In genomic region chr11:61332823-61333637, GRCh38 we compare ENCODE assay signal across 8 cellular contexts. TPM values are rescaled to one million over a fixed set of nuclear protein-coding genes. Genes with fewer than 3 reads are reported as not detected.
A peak's percentile ranks its signal among the peaks of the same experiment; 100 is the strongest.
DNase-seq lines count a peak whose midpoint lies in the region; ATAC-seq, FAIRE-seq and TF ChIP-seq lines count a peak whose summit lies in the region.

Gene DDB1, minus strand, starts transcription at chr11:61333105. Its CDS starts 137 bp downstream, at chr11:61332968.
Gene TKFC, plus strand, starts transcription at chr11:61333228. Its CDS starts 1,501 bp downstream, at chr11:61334729.

- H3K9ac ChIP-seq in HepG2 (ENCODE audit: insufficient read depth, low read depth, low read length), result peak within 1 kb of the TSS; percentile 100

- in situ Hi-C loops in HepG2 (cut with HindIII; ENCODE audit: extremely low pct_ligation_motif_present, low pct_unique_long_range_greater_than_20kb), result no loop called here

- TF ChIP-seq RAD21 in HepG2 (CRISPR knock-in tag; IDR thresholded peaks at IDR 0.05), result no peak; the same call in 1 of the 2 replicates

- peak; percentile 94 to 97 for TF ChIP-seq POLR2A in HepG2 (IDR thresholded peaks at IDR 0.05; ENCODE audit: insufficient read depth in 1 of 2, low read depth in 2 of 2, low read length in 2 of 2)

- ATAC-seq in GM19438 (IDR thresholded peaks at IDR 0.05; ENCODE audit: low read depth, unreplicated experiment) (peak; percentile 87), HG03571 (IDR thresholded peaks at IDR 0.05; ENCODE audit: unreplicated experiment) (peak; percentile 83), HepG2 (peak; percentile 84)

- H3K27me3 ChIP-seq in HepG2 (ENCODE audit: control insufficient read depth in 1 of 2, insufficient read depth in 2 of 2, low read length in 2 of 2), result no peaks in the 10 kb centered on the region; a peak in 1 of 5 replicates

- peak within 1 kb of the TSS; percentile 95 to 98 (median 96) for H3K4me3 ChIP-seq in HepG2 (replicated peaks in 1 of 3; ENCODE audit: insufficient read depth in 1 of 3, low read depth in 2 of 3, low read length in 3 of 3)

- DNase-seq in CD14-positive monocyte (ENCODE audit: low spot score) (peak; percentile 82), NCI-H82 (lab: John Stamatoyannopoulos, UW) (peak; percentile 95), dermis blood vessel endothelial cell (peak; percentile 94), HepG2 (ENCODE audit: low spot score) (peak; percentile 89)
- peak; percentile 98 for DNase-seq in activated CD4-positive, alpha-beta T cell treated with anti-CD3 and anti-CD28 coated beads, Interleukin-2, amount 50 U/mL, for 48 hours
- DNase-seq in stimulated activated CD4-positive, alpha-beta T cell treated with anti-CD3 and anti-CD28 coated beads, Interleukin-2, amount 100 ng/mL, for 48 hours, result peak; percentile 94 to 96

- intact Hi-C loops in CD14-positive monocyte (cut with micrococcal nuclease), result no loop called here
- intact Hi-C loops in HepG2 (cut with micrococcal nuclease; ENCODE audit: unreplicated experiment), result loop anchor here (1.0 to 10.0 kb wide), 2 partner anchors 40 to 78 kb away; no protein-coding TSS in a partner anchor

- H3K27ac ChIP-seq in HepG2 (ENCODE audit: extremely low read length, insufficient read depth, low read length), result peak within 1 kb of the TSS; percentile 91

- no peaks in the 10 kb centered on the region for H3K9me3 Mint-ChIP-seq in CD14-positive monocyte

- peaks cover 70% of the 10 kb centered on the region for H3K4me1 ChIP-seq in HepG2 (ENCODE audit: insufficient read depth, low read length)

- peaks cover 3 to 29% of the 10 kb centered on the region in 2 experiments; a peak in 4 of 5 replicates for H3K36me3 ChIP-seq in HepG2 (replicated peaks in 1 of 2; ENCODE audit: control insufficient read depth in 1 of 2, insufficient read depth in 2 of 2, low read length in 2 of 2)

- peak within 1 kb of the TSS; percentile 87 to 94 (median 93) for H3K27ac Mint-ChIP-seq in CD14-positive monocyte

- H3K4me3 Mint-ChIP-seq in CD14-positive monocyte, result peak within 1 kb of the TSS; percentile 91 to 96

- BruUV-seq in HepG2 (replicated peaks; lab: Mats Ljungman, UMichigan), result no TSS peak

- 1% methylated on average over 16 of the region's 83 CpGs for WGBS in HepG2 (ENCODE audit: low lambda C conversion rate)

- H3K79me2 ChIP-seq in HepG2 (ENCODE audit: insufficient read depth, low read length), result peaks cover 89% of the 10 kb centered on the region

- TF ChIP-seq CTCF in CD14-positive monocyte (IDR thresholded peaks at IDR 0.05) (no peak), HepG2 (CRISPR knock-in tag; IDR thresholded peaks at IDR 0.05) (peak; percentile 4; the same call in 1 of the 2 replicates)

- FAIRE-seq in HepG2 (lab: Jason Lieb, UNC), result no peak

- peaks cover 25% of the 10 kb centered on the region for H4K20me1 ChIP-seq in HepG2 (ENCODE audit: insufficient read depth, low read length)

- peaks cover 27 to 28% of the 10 kb centered on the region in 2 donors for H3K36me3 Mint-ChIP-seq in CD14-positive monocyte

- POLR2A ChIA-PET in HepG2 (lab: Yijun Ruan, JAX), result interaction anchor here (0.5 to 4.7 kb wide), 13 partner anchors 8 to 96 kb away, joined by 3 to 146 read pairs (median 10); partner anchors contain the start of genes CPSF7, CYB561A3, SDHAF2 and TMEM138

- TF ChIP-seq EP300 in HepG2 (IDR thresholded peaks at IDR 0.05; ENCODE audit: low read depth in 2 of 2, low read length in 2 of 2) (no peak; a peak in 1 of 4 replicates), HepG2 (CRISPR knock-in tag; IDR thresholded peaks at IDR 0.05; ENCODE audit: borderline replicate concordance) (no peak; the same call in 1 of the 2 replicates)

- CTCF ChIA-PET in HepG2 (lab: Yijun Ruan, JAX; ENCODE audit: low intra/inter-chr PET ratio, low total read pairs), result interaction anchor here (1.1 kb wide), 1 partner anchor 53 kb away, joined by 4 read pairs; no protein-coding TSS in a partner anchor

- peaks cover 39% of the 10 kb centered on the region for H3K4me1 Mint-ChIP-seq in CD14-positive monocyte

- H2AFZ ChIP-seq in HepG2 (ENCODE audit: low read length), result no peak within 1 kb of the TSS

- H3K27me3 Mint-ChIP-seq in CD14-positive monocyte (ENCODE audit: low read depth in 3 of 3), result peaks cover 0 to 2% (median 2%) of the 10 kb centered on the region in 3 donors

- H3K9me3 ChIP-seq in HepG2 (ENCODE audit: low read length), result no peaks in the 10 kb centered on the region

- peak within 1 kb of the TSS; percentile 95 for H3K4me2 ChIP-seq in HepG2 (ENCODE audit: low read depth, low read length)

TF ChIP-seq in HepG2, 621 proteins besides CTCF, POLR2A, EP300 and RAD21 (continues in another document):
- TF ChIP-seq ZNF414 (CRISPR knock-in tag; IDR thresholded peaks at IDR 0.05) (peak; percentile 76; the same call in 1 of the 2 replicates), ZNF282 (IDR thresholded peaks at IDR 0.05; ENCODE audit: partially characterized antibody) (no peak), POLR2G (IDR thresholded peaks at IDR 0.05; ENCODE audit: low read depth, low read length) (peak; percentile 94), MNT (IDR thresholded peaks at IDR 0.05) (peak; percentile 36)

RNA-seq across cellular contexts. Expression of gene DDB1, which starts in this region (rescaled TPM):
- polyA plus RNA-seq in CD14-positive monocyte (10 to 100 TPM; 86.6 to 97.2 TPM), HepG2 (2011; rRNA removed) (175 and 217 TPM in 2 replicates)
- total RNA-seq in dermis blood vessel endothelial cell (328 and 389 TPM in 2 replicates), HepG2 (2016; rRNA removed; fragmentation: Illumina TruSeq; extraction: Trizol) (266 and 292 TPM in 2 replicates)
- 44.8 and 45.1 TPM in 2 replicates for total RNA-seq in HepG2 (2016; cell fraction: cytosol; rRNA removed; fragmentation: Illumina TruSeq; extraction: Trizol; ENCODE audit: low read depth)
- 272 and 286 TPM in 2 replicates for total RNA-seq in HepG2 (2016; cell fraction: insoluble cytoplasmic fraction; rRNA removed; fragmentation: Illumina TruSeq; extraction: Trizol)
- 67.0 and 70.3 TPM in 2 replicates for total RNA-seq in HepG2 (2016; cell fraction: membrane; rRNA removed; fragmentation: Illumina TruSeq; extraction: Trizol)
- total RNA-seq in HepG2 (2016; cell fraction: nucleus; rRNA removed; fragmentation: Illumina TruSeq; extraction: Trizol), result 147 and 162 TPM in 2 replicates
- 205 and 216 TPM in 2 replicates for polyA plus RNA-seq in HepG2 (2011; cell fraction: cytosol; rRNA removed)
- 144 and 152 TPM in 2 replicates for polyA plus RNA-seq in HepG2 (2011; cell fraction: nucleus; rRNA removed)
- 123 and 153 TPM in 2 replicates for polyA plus RNA-seq in HepG2 (2012)
- polyA plus RNA-seq in HepG2 (2016; cell fraction: cytosol; fragmentation: Illumina TruSeq; extraction: Trizol; ENCODE audit: low read depth), result 13.5 and 15.8 TPM in 2 replicates
- 239 and 252 TPM in 2 replicates for polyA plus RNA-seq in HepG2 (2016; cell fraction: insoluble cytoplasmic fraction; fragmentation: Illumina TruSeq; extraction: Trizol; ENCODE audit: low read depth)
- polyA plus RNA-seq in HepG2 (2016; cell fraction: membrane; fragmentation: Illumina TruSeq; extraction: Trizol; ENCODE audit: low read depth), result 34.0 and 38.3 TPM in 2 replicates
- 168 and 174 TPM in 2 replicates for polyA plus RNA-seq in HepG2 (2016; cell fraction: nucleus; fragmentation: Illumina TruSeq; extraction: Trizol; ENCODE audit: insufficient read depth, low read depth)
- polyA minus RNA-seq in HepG2 (2011; rRNA and poly(A)+ RNA removed; ENCODE audit: low replicate concordance), result 584 and 611 TPM in 2 replicates
- polyA minus RNA-seq in HepG2 (2011; cell fraction: cytosol; rRNA and poly(A)+ RNA removed), result 276 and 305 TPM in 2 replicates
- polyA minus RNA-seq in HepG2 (2011; cell fraction: nucleus; rRNA and poly(A)+ RNA removed), result 187 and 203 TPM in 2 replicates

RNA-seq across cellular contexts. Expression of gene TKFC, which starts in this region (rescaled TPM):
- polyA plus RNA-seq in CD14-positive monocyte (10 to 100 TPM; 29.5 to 29.6 TPM), HepG2 (2011; rRNA removed) (147 and 237 TPM in 2 replicates)
- total RNA-seq in dermis blood vessel endothelial cell (27.2 and 33.9 TPM in 2 replicates), HepG2 (2016; rRNA removed; fragmentation: Illumina TruSeq; extraction: Trizol) (173 and 197 TPM in 2 replicates)
- total RNA-seq in HepG2 (2016; cell fraction: cytosol; rRNA removed; fragmentation: Illumina TruSeq; extraction: Trizol; ENCODE audit: low read depth), result 25.7 and 34.7 TPM in 2 replicates
- 152 and 194 TPM in 2 replicates for total RNA-seq in HepG2 (2016; cell fraction: insoluble cytoplasmic fraction; rRNA removed; fragmentation: Illumina TruSeq; extraction: Trizol)
- 38.7 and 39.8 TPM in 2 replicates for total RNA-seq in HepG2 (2016; cell fraction: membrane; rRNA removed; fragmentation: Illumina TruSeq; extraction: Trizol)
- 130 and 153 TPM in 2 replicates for total RNA-seq in HepG2 (2016; cell fraction: nucleus; rRNA removed; fragmentation: Illumina TruSeq; extraction: Trizol)
- polyA plus RNA-seq in HepG2 (2011; cell fraction: cytosol; rRNA removed), result 67.4 and 90.7 TPM in 2 replicates
- polyA plus RNA-seq in HepG2 (2011; cell fraction: nucleus; rRNA removed), result 653 and 783 TPM in 2 replicates
- 226 and 325 TPM in 2 replicates for polyA plus RNA-seq in HepG2 (2012)
- polyA plus RNA-seq in HepG2 (2016; cell fraction: cytosol; fragmentation: Illumina TruSeq; extraction: Trizol; ENCODE audit: low read depth), result 15.1 and 18.3 TPM in 2 replicates
- 134 and 173 TPM in 2 replicates for polyA plus RNA-seq in HepG2 (2016; cell fraction: insoluble cytoplasmic fraction; fragmentation: Illumina TruSeq; extraction: Trizol; ENCODE audit: low read depth)
- 31.3 and 33.9 TPM in 2 replicates for polyA plus RNA-seq in HepG2 (2016; cell fraction: membrane; fragmentation: Illumina TruSeq; extraction: Trizol; ENCODE audit: low read depth)
- polyA plus RNA-seq in HepG2 (2016; cell fraction: nucleus; fragmentation: Illumina TruSeq; extraction: Trizol; ENCODE audit: insufficient read depth, low read depth), result 236 and 246 TPM in 2 replicates
- 121 and 450 TPM in 2 replicates for polyA minus RNA-seq in HepG2 (2011; rRNA and poly(A)+ RNA removed; ENCODE audit: low replicate concordance)
- polyA minus RNA-seq in HepG2 (2011; cell fraction: cytosol; rRNA and poly(A)+ RNA removed), result 129 and 149 TPM in 2 replicates
- polyA minus RNA-seq in HepG2 (2011; cell fraction: nucleus; rRNA and poly(A)+ RNA removed), result 181 and 214 TPM in 2 replicates

Comparison
In these comparisons a context has a peak if more than half of its experiments do, and no peak if none do; other contexts are left out.
1. Peak in every context shown above with its lines: DNase-seq, ATAC-seq, H3K4me3 ChIP-seq and H3K27ac ChIP-seq.